In genomic region chr9:134323741-134324358, GRCh38 we compare ENCODE assay signal across 1 cellular context.
TF ChIP-seq lines count a peak whose summit lies in the region.

No MANE protein-coding gene starts in this region.

TF ChIP-seq in HepG2, 621 proteins besides CTCF, POLR2A, EP300 and RAD21 (continued from another document and continues in another):
- TF ChIP-seq HDAC1 (CRISPR knock-in tag; IDR thresholded peaks at IDR 0.05), result peak; percentile 81
- peak; percentile 80; the same call in 1 of the 2 replicates for TF ChIP-seq GZF1 (CRISPR knock-in tag; IDR thresholded peaks at IDR 0.05)
- TF ChIP-seq ZNF138 (CRISPR knock-in tag; IDR thresholded peaks at IDR 0.05; ENCODE audit: low read depth), result peak; percentile 47; the same call in 1 of the 2 replicates
- TF ChIP-seq BCL6 (CRISPR knock-in tag; IDR thresholded peaks at IDR 0.05), result peak; percentile 38
- TF ChIP-seq ZNF580 (CRISPR knock-in tag; IDR thresholded peaks at IDR 0.05; ENCODE audit: borderline replicate concordance, low read depth), result peak; percentile 95; the same call in 1 of the 2 replicates
- peak; percentile 91 for TF ChIP-seq IRF9 (CRISPR knock-in tag; IDR thresholded peaks at IDR 0.05; ENCODE audit: borderline replicate concordance)
- TF ChIP-seq ZNF740 (CRISPR knock-in tag; IDR thresholded peaks at IDR 0.05), result peak; percentile 71; the same call in 1 of the 2 replicates
- TF ChIP-seq ZNF280B (CRISPR knock-in tag; IDR thresholded peaks at IDR 0.05; ENCODE audit: borderline replicate concordance), result peak; percentile 89; the same call in 1 of the 2 replicates
- peak; percentile 77 for TF ChIP-seq GATAD2A (CRISPR knock-in tag; IDR thresholded peaks at IDR 0.05)
- no peak for TF ChIP-seq NR1H2 (CRISPR knock-in tag; IDR thresholded peaks at IDR 0.05; ENCODE audit: borderline replicate concordance, low read depth)
- no peak for TF ChIP-seq HBP1 (CRISPR knock-in tag; IDR thresholded peaks at IDR 0.05; ENCODE audit: low read depth)
- no peak for TF ChIP-seq ZNF597 (CRISPR knock-in tag; IDR thresholded peaks at IDR 0.05)
- TF ChIP-seq ZNF768 (CRISPR knock-in tag; IDR thresholded peaks at IDR 0.05), result peak; percentile 8; the same call in 1 of the 2 replicates
- TF ChIP-seq ARNT (IDR thresholded peaks at IDR 0.05), result no peak
- no peak for TF ChIP-seq PRDM10 (CRISPR knock-in tag; IDR thresholded peaks at IDR 0.05; ENCODE audit: low read depth)
- no peak for TF ChIP-seq NPAS2 (CRISPR knock-in tag; IDR thresholded peaks at IDR 0.05; ENCODE audit: borderline replicate concordance)
- TF ChIP-seq ZNF124 (CRISPR knock-in tag; IDR thresholded peaks at IDR 0.05), result peak; percentile 72; the same call in 1 of the 2 replicates
- TF ChIP-seq EHMT2 (IDR thresholded peaks at IDR 0.05; ENCODE audit: borderline replicate concordance, low read depth, low read length), result no peak
- no peak for TF ChIP-seq ZHX2 (IDR thresholded peaks at IDR 0.05; ENCODE audit: low read depth)
- peak; percentile 79; the same call in 1 of the 2 replicates for TF ChIP-seq ZHX2 (CRISPR knock-in tag; IDR thresholded peaks at IDR 0.05; ENCODE audit: borderline replicate concordance)
- no peak for TF ChIP-seq MEIS1 (CRISPR knock-in tag; IDR thresholded peaks at IDR 0.05; ENCODE audit: borderline replicate concordance)
- no peak; the same call in 1 of the 2 replicates for TF ChIP-seq POLR2AphosphoS5 (IDR thresholded peaks at IDR 0.05; ENCODE audit: low read depth, low read length)
- no peak; the same call in 1 of the 2 replicates for TF ChIP-seq PAXIP1 (CRISPR knock-in tag; conservative IDR thresholded peaks at IDR 0.05)
- TF ChIP-seq ZMAT5 (CRISPR knock-in tag; IDR thresholded peaks at IDR 0.05; ENCODE audit: borderline replicate concordance, low read depth), result no peak
- TF ChIP-seq ZNF260 (CRISPR knock-in tag; IDR thresholded peaks at IDR 0.05; ENCODE audit: borderline replicate concordance, low read depth), result no peak
- TF ChIP-seq SMAD9 (CRISPR knock-in tag; IDR thresholded peaks at IDR 0.05), result peak; percentile 96
- TF ChIP-seq ZMYM3 (CRISPR knock-in tag; IDR thresholded peaks at IDR 0.05), result no peak
- TF ChIP-seq ZEB1 (IDR thresholded peaks at IDR 0.05; ENCODE audit: insufficient replicate concordance, low read depth), result no peak
- TF ChIP-seq ZNF282 (IDR thresholded peaks at IDR 0.05; ENCODE audit: partially characterized antibody), result no peak
- no peak for TF ChIP-seq NFIC (IDR thresholded peaks at IDR 0.05; ENCODE audit: low read length)
- no peak for TF ChIP-seq MAF1 (CRISPR knock-in tag; IDR thresholded peaks at IDR 0.05; ENCODE audit: borderline replicate concordance)
- no peak for TF ChIP-seq ZFP36 (IDR thresholded peaks at IDR 0.05; ENCODE audit: borderline replicate concordance, low read depth, low read length, partially characterized antibody)
- TF ChIP-seq GATA4 (IDR thresholded peaks at IDR 0.05; ENCODE audit: borderline replicate concordance, low read depth), result no peak
- no peak for TF ChIP-seq IKZF1 (IDR thresholded peaks at IDR 0.05)
- no peak for TF ChIP-seq ZNF24 (IDR thresholded peaks at IDR 0.05)
- no peak; the same call in 1 of the 2 replicates for TF ChIP-seq ZNF296 (CRISPR knock-in tag; conservative IDR thresholded peaks at IDR 0.05)
- TF ChIP-seq ZSCAN31 (CRISPR knock-in tag; IDR thresholded peaks at IDR 0.05; ENCODE audit: low read depth), result peak; percentile 55; the same call in 1 of the 2 replicates
- no peak for TF ChIP-seq NR2F6 (IDR thresholded peaks at IDR 0.05)
- peak; percentile 39; the same call in 1 of the 2 replicates for TF ChIP-seq NR2F6 (CRISPR knock-in tag; IDR thresholded peaks at IDR 0.05)
- peak; percentile 60; the same call in 1 of the 2 replicates for TF ChIP-seq BRD4 (CRISPR knock-in tag; IDR thresholded peaks at IDR 0.05)
- TF ChIP-seq ZC3H4 (CRISPR knock-in tag; IDR thresholded peaks at IDR 0.05; ENCODE audit: borderline replicate concordance), result peak; percentile 36; the same call in 1 of the 2 replicates
- no peak for TF ChIP-seq ZNF234 (CRISPR knock-in tag; conservative IDR thresholded peaks at IDR 0.05)
- peak; percentile 96 for TF ChIP-seq IKZF4 (CRISPR knock-in tag; IDR thresholded peaks at IDR 0.05; ENCODE audit: borderline replicate concordance, low read depth, not compliant biosample characterization)
- no peak for TF ChIP-seq PTBP1 (IDR thresholded peaks at IDR 0.05; ENCODE audit: low read depth, low read length, poor library complexity, severe bottlenecking)
